In the genomic region with DNA sequence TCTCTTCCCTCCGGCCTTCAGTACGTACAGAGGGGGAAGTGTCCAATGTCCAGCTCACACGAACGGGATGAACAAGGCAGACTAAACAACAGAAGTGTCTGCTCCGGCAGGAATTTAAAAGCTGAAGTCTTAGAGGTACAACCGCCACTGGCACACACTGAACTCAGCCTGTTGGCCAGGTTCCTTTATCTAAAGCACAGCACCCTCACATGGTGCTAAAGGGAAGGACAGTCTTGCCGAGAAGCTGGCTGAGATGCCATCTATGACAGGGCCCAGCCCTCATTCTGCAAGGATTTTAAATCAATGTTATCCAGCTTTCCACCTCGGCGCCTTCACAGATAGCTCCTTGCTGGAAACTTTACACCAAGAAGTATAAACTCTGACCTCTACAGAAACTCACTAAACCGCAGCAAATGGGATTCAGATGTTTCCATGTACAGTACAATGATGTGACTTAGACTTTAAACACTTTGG, we compare ENCODE assay signal across 9 cellular contexts. TPM values are rescaled to one million over a fixed set of nuclear protein-coding genes. Genes with fewer than 3 reads are reported as not detected.
A peak's percentile ranks its signal among the peaks of the same experiment; 100 is the strongest.
DNase-seq lines count a peak whose midpoint lies in the region; ATAC-seq and TF ChIP-seq lines count a peak whose summit lies in the region.
"Had no signal": no experiment of that assay in that cellular context is flagged by ENCODE, and none has a peak within 500 bp of the region (broad histone marks: within the 10 kb centered on the region; RNA-seq: fewer than 3 reads in every experiment).

No MANE protein-coding gene starts in this region.

- H3K27ac ChIP-seq in GM23338 (ENCODE audit: low read depth) (no peak overlapping the region), neural cell (ENCODE audit: low read length) (no peak overlapping the region)
- H3K27ac ChIP-seq: neutrophil had no signal

- H3K4me3 ChIP-seq in BE2C (ENCODE audit: low read depth, low read length) (no peak overlapping the region), GM23338 (no peak overlapping the region), fibroblast of mammary gland (ENCODE audit: control insufficient read depth, low read depth, low read length) (no peak overlapping the region), neural cell (ENCODE audit: low read length) (no peak overlapping the region)

- peak; percentile 65 for TF ChIP-seq RAD21 in neural cell (conservative IDR thresholded peaks at IDR 0.05)

- H3K4me1 ChIP-seq in BE2C, result peaks cover 14% of the 10 kb centered on the region
- 0 out of 2 replicates have a peak, but pooled peaks cover 7% of the 10 kb centered on the region for H3K4me1 ChIP-seq in GM23338 (ENCODE audit: insufficient read depth)

- H3K9me3 ChIP-seq in BE2C (no peaks in the 10 kb centered on the region), neural cell (ENCODE audit: low read length) (no peaks in the 10 kb centered on the region)
- H3K9me3 ChIP-seq: neutrophil had no signal

- no peak for TF ChIP-seq EP300 in neural cell (conservative IDR thresholded peaks at IDR 0.05; ENCODE audit: poor library complexity, severe bottlenecking)

- DNase-seq in BE2C, result peak; percentile 77
- DNase-seq in GM23338 (ENCODE audit: low spot score), result peak; percentile 89
- DNase-seq in NCI-H526 treated with DMSO at 0.1 percent for 48 hours (lab: John Stamatoyannopoulos, UW), result peak; percentile 47
- peak; percentile 51 for DNase-seq in activated T-cell treated with anti-CD3 and anti-CD28 coated beads, Interleukin-2, amount 50 U/mL, for 4 hours
- peak; percentile 78 for DNase-seq in fibroblast of mammary gland (ENCODE audit: low read depth)
- DNase-seq in NCI-H187 treated with DMSO at 0.1 percent for 48 hours (lab: John Stamatoyannopoulos, UW), result no peak

- H3K9me3 Mint-ChIP-seq in GM23338, result no peaks in the 10 kb centered on the region
- H3K9me3 Mint-ChIP-seq in activated T-cell treated with anti-CD3 and anti-CD28 coated beads, Interleukin-2, amount 50 U/mL, for 4 hours, result no peaks in the 10 kb centered on the region

- H3K4me3 Mint-ChIP-seq in GM23338, result peak overlapping the region; percentile 25; the same call in 2 of the 3 replicates
- peak overlapping the region; percentile 54 for H3K4me3 Mint-ChIP-seq in activated T-cell treated with anti-CD3 and anti-CD28 coated beads, Interleukin-2, amount 50 U/mL, for 4 hours

- H2AFZ ChIP-seq in GM23338 (no peak overlapping the region), neural cell (ENCODE audit: low read depth, low read length) (no peak overlapping the region)

- 0 out of 2 replicates have a peak overlapping the region, but pooled peaks have one; percentile 24 for H3K4me2 ChIP-seq in GM23338
- H3K4me2 ChIP-seq in neural cell (ENCODE audit: low read length), result no peak overlapping the region

- ATAC-seq in GM23338 (peak; percentile 67), HG03095 (IDR thresholded peaks at IDR 0.05; ENCODE audit: unreplicated experiment) (no peak)
- peak; percentile 28 to 41 for ATAC-seq in activated T-cell treated with anti-CD3 and anti-CD28 coated beads, Interleukin-2, amount 50 U/mL, for 4 hours

- H3K27me3 ChIP-seq in BE2C (no peaks in the 10 kb centered on the region), GM23338 (ENCODE audit: insufficient read depth) (peaks cover 35% of the 10 kb centered on the region), neural cell (ENCODE audit: insufficient read depth, low read depth, low read length) (peaks cover 44% of the 10 kb centered on the region)

- peaks cover 30% of the 10 kb centered on the region for H3K27me3 Mint-ChIP-seq in GM23338 (ENCODE audit: insufficient read depth, low read depth, poor library complexity)
- H3K27me3 Mint-ChIP-seq in activated T-cell treated with anti-CD3 and anti-CD28 coated beads, Interleukin-2, amount 50 U/mL, for 4 hours (ENCODE audit: low read depth), result no peaks in the 10 kb centered on the region

- H3K36me3 Mint-ChIP-seq in GM23338 (ENCODE audit: low read depth), result no peaks in the 10 kb centered on the region
- no peaks in the 10 kb centered on the region for H3K36me3 Mint-ChIP-seq in activated T-cell treated with anti-CD3 and anti-CD28 coated beads, Interleukin-2, amount 50 U/mL, for 4 hours (ENCODE audit: insufficient read depth)

- H3K9ac ChIP-seq in neural cell (ENCODE audit: low read length), result no peak overlapping the region

- H3F3A ChIP-seq in GM23338 (replicated peaks; ENCODE audit: low read depth) (no peaks in the 10 kb centered on the region), neural cell (ENCODE audit: insufficient read depth, low read length, poor library complexity, severe bottlenecking) (no peaks in the 10 kb centered on the region)

- H3K79me2 ChIP-seq in GM23338 (replicated peaks; ENCODE audit: insufficient read depth) (no peaks in the 10 kb centered on the region), neural cell (replicated peaks; ENCODE audit: insufficient read depth, low read length) (no peaks in the 10 kb centered on the region)

- peaks cover 30% of the 10 kb centered on the region for H3K4me1 Mint-ChIP-seq in GM23338
- peaks cover 38% of the 10 kb centered on the region for H3K4me1 Mint-ChIP-seq in activated T-cell treated with anti-CD3 and anti-CD28 coated beads, Interleukin-2, amount 50 U/mL, for 4 hours (ENCODE audit: low read depth)

- no peaks in the 10 kb centered on the region for H3K9me2 ChIP-seq in GM23338 (ENCODE audit: insufficient read depth)
- no peaks in the 10 kb centered on the region for H3K9me2 ChIP-seq in neural cell (ENCODE audit: insufficient read depth, low read length)

- TF ChIP-seq CTCF in BE2C (IDR thresholded peaks at IDR 0.05; ENCODE audit: low read depth, low read length) (peak; percentile 88), GM23338 (conservative IDR thresholded peaks at IDR 0.05; ENCODE audit: low read depth in 2 of 2) (peak; percentile 75 to 88), fibroblast of mammary gland (conservative IDR thresholded peaks at IDR 0.05; ENCODE audit: control insufficient read depth, insufficient read depth, low read depth, low read length) (peak; percentile 64), neural cell (IDR thresholded peaks at IDR 0.05; ENCODE audit: poor library complexity, severe bottlenecking) (peak; percentile 64)

- H4K20me1 ChIP-seq in GM23338 (replicated peaks; ENCODE audit: insufficient read depth) (no peaks in the 10 kb centered on the region), neural cell (ENCODE audit: insufficient read depth) (no peaks in the 10 kb centered on the region)

- H3K36me3 ChIP-seq in BE2C (no peaks in the 10 kb centered on the region), GM23338 (ENCODE audit: insufficient read depth) (no peaks in the 10 kb centered on the region), neural cell (ENCODE audit: insufficient read depth, low read length) (no peaks in the 10 kb centered on the region)
- H3K36me3 ChIP-seq: neutrophil had no signal

- H3K27ac Mint-ChIP-seq in GM23338, result no peak overlapping the region

TF ChIP-seq in GM23338, 12 proteins besides CTCF, POLR2A, EP300 and RAD21 (continues in another document):
- TF ChIP-seq ZNF331 (CRISPR knock-in tag; IDR thresholded peaks at IDR 0.05; ENCODE audit: low read depth), result no peak
- no peak for TF ChIP-seq ZNF114 (CRISPR knock-in tag; IDR thresholded peaks at IDR 0.05)
- no peak for TF ChIP-seq POLR2AphosphoS5 (IDR thresholded peaks at IDR 0.05; ENCODE audit: low read depth)
- TF ChIP-seq JUNB (IDR thresholded peaks at IDR 0.05; ENCODE audit: unreplicated experiment), result no peak
- TF ChIP-seq STAT1 (IDR thresholded peaks at IDR 0.05; ENCODE audit: unreplicated experiment), result no peak
- TF ChIP-seq EZH2phosphoT487 (IDR thresholded peaks at IDR 0.05; ENCODE audit: unreplicated experiment), result no peak

TF ChIP-seq in neural cell, 6 proteins besides CTCF, POLR2A, EP300 and RAD21:
- TF ChIP-seq POLR2AphosphoS5 (IDR thresholded peaks at IDR 0.05) (no peak), MXI1 (conservative IDR thresholded peaks at IDR 0.05; ENCODE audit: poor library complexity, severe bottlenecking) (no peak), TAF1 (IDR thresholded peaks at IDR 0.05; ENCODE audit: low read depth) (no peak), SMC3 (conservative IDR thresholded peaks at IDR 0.05; ENCODE audit: poor library complexity) (peak; percentile 64), EZH2 (IDR thresholded peaks at IDR 0.05; ENCODE audit: borderline replicate concordance, insufficient read depth, low read length, poor library complexity, severe bottlenecking) (no peak)
- TF ChIP-seq, protein P1, sequence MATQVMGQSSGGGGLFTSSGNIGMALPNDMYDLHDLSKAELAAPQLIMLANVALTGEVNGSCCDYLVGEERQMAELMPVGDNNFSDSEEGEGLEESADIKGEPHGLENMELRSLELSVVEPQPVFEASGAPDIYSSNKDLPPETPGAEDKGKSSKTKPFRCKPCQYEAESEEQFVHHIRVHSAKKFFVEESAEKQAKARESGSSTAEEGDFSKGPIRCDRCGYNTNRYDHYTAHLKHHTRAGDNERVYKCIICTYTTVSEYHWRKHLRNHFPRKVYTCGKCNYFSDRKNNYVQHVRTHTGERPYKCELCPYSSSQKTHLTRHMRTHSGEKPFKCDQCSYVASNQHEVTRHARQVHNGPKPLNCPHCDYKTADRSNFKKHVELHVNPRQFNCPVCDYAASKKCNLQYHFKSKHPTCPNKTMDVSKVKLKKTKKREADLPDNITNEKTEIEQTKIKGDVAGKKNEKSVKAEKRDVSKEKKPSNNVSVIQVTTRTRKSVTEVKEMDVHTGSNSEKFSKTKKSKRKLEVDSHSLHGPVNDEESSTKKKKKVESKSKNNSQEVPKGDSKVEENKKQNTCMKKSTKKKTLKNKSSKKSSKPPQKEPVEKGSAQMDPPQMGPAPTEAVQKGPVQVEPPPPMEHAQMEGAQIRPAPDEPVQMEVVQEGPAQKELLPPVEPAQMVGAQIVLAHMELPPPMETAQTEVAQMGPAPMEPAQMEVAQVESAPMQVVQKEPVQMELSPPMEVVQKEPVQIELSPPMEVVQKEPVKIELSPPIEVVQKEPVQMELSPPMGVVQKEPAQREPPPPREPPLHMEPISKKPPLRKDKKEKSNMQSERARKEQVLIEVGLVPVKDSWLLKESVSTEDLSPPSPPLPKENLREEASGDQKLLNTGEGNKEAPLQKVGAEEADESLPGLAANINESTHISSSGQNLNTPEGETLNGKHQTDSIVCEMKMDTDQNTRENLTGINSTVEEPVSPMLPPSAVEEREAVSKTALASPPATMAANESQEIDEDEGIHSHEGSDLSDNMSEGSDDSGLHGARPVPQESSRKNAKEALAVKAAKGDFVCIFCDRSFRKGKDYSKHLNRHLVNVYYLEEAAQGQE (IDR thresholded peaks at IDR 0.05; ENCODE audit: borderline replicate concordance), result no peak

RNA-seq across cellular contexts. Expression of gene ADAMTS17, which starts 2.8 kb away (rescaled TPM):
- polyA plus RNA-seq in BE2C (2012; ENCODE audit: insufficient read depth, insufficient read length, low read depth), result 6.9 TPM
- 0.74 and 3.8 TPM in 2 replicates for total RNA-seq in GM23338 (2014; rRNA removed; shearing (Covaris generic))
- 0.60 and 0.70 TPM in 2 replicates for polyA plus RNA-seq in GM23338 (2016; fragmentation: Nextera tagmentation; extraction: Ambion mirVana)
- 1 to 10 TPM; 2.6 to 3.9 (median 3.2) TPM for total RNA-seq in activated T-cell treated with anti-CD3 and anti-CD28 coated beads, Interleukin-2, amount 50 U/mL, for 4 hours
- polyA plus RNA-seq in neural cell, result 0.04 TPM in 1 of 2 replicates, not detected in the other
- polyA minus RNA-seq in neural cell, result 1.0 and 1.9 TPM in 2 replicates
